In the genomic region with DNA sequence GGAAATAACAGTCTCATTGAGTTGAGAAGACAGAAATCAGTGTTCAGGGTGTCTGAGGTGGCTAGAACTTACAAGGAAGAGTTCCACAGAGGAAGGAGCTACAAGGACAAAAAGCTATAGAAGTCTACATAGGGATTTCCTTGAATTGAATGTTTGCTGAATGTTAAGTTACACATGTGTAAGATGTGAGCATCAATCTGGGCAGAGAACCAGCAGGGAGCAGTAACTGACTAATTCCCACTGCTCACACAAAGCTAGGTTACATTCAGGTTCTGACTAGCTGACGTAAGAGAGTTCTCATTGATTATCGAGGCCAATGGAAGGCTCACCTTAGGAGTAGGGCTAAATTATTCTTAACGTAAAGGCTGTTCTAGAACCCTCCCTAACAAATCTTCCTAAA, we compare ENCODE assay signal across 20 cellular contexts.
A peak's percentile ranks its signal among the peaks of the same experiment; 100 is the strongest.
DNase-seq lines count a peak whose midpoint lies in the region; ATAC-seq, FAIRE-seq and TF ChIP-seq lines count a peak whose summit lies in the region.
"Had no signal": no experiment of that assay in that cellular context is flagged by ENCODE, and none has a peak within 500 bp of the region (broad histone marks: within the 10 kb centered on the region; RNA-seq: fewer than 3 reads in every experiment).

No MANE protein-coding gene starts in this region.

- H3K27ac Mint-ChIP-seq in Caco-2 (ENCODE audit: unreplicated experiment) = no peak overlapping the region
- peak overlapping the region in 1 of 2 donors; percentile 15 for H3K27ac Mint-ChIP-seq in effector memory CD8-positive, alpha-beta T cell
- H3K27ac Mint-ChIP-seq: CD14-positive monocyte had no signal

- H3K9me3 Mint-ChIP-seq in Caco-2 (ENCODE audit: unreplicated experiment) = no peaks in the 10 kb centered on the region
- no peaks in the 10 kb centered on the region for H3K9me3 Mint-ChIP-seq in effector memory CD8-positive, alpha-beta T cell

- no peaks in the 10 kb centered on the region for H3K4me1 Mint-ChIP-seq in Caco-2 (ENCODE audit: low read depth, unreplicated experiment)
- H3K4me1 Mint-ChIP-seq in effector memory CD8-positive, alpha-beta T cell (ENCODE audit: low read depth in 2 of 2) = peaks cover 1 to 4% of the 10 kb centered on the region in 2 donors
- H3K4me1 Mint-ChIP-seq: CD14-positive monocyte had no signal

- no peaks in the 10 kb centered on the region for H3K36me3 ChIP-seq in Caco-2 (ENCODE audit: control insufficient read depth, insufficient read depth, low read length)
- H3K36me3 ChIP-seq: SJSA1 had no signal

- CTCF ChIA-PET in Caco-2 (lab: Charles Lee) = no interaction called here

- no peaks in the 10 kb centered on the region for H3K9me3 ChIP-seq in Caco-2
- H3K9me3 ChIP-seq: HAP-1, MG63, SJSA1 had no signal

- DNase-seq in Caco-2 = no peak
- DNase-seq in LNCaP clone FGC (ENCODE audit: low read depth) = peak; percentile 59
- peak; percentile 7 for DNase-seq in astrocyte of the hippocampus (ENCODE audit: low read depth, low spot score)
- DNase-seq in iris pigment epithelial cell (ENCODE audit: low read depth) = peak; percentile 42
- no peak for DNase-seq in effector memory CD8-positive, alpha-beta T cell
- no peak for DNase-seq in stimulated activated naive CD8-positive, alpha-beta T cell treated with anti-CD3 and anti-CD28 coated beads, Interleukin-15, Interleukin-2, amounts not matched to agents 100 U/mL and 50 U/mL, for 24 hours
- DNase-seq in GM19238 (ENCODE audit: insufficient read length, low spot score) = no peak
- no peak for DNase-seq in H54 (ENCODE audit: insufficient read length, low spot score)
- DNase-seq: DMS79, MG63, NCI-H1048, NCI-H1417 treated with DMSO at 0.1 percent for 48 hours, NCI-H187 treated with DMSO at 0.1 percent for 48 hours, NCI-H226, NCI-H510A treated with DMSO at 0.1 percent for 48 hours, NCI-H748 treated with DMSO at 0.1 percent for 48 hours had no signal

- peaks cover 35% of the 10 kb centered on the region for H3K36me3 Mint-ChIP-seq in Caco-2 (ENCODE audit: insufficient read depth, unreplicated experiment)
- peaks cover 28% of the 10 kb centered on the region for H3K36me3 Mint-ChIP-seq in effector memory CD8-positive, alpha-beta T cell (ENCODE audit: insufficient read depth)

- H3K4me3 ChIP-seq in Caco-2 (ENCODE audit: low read depth, low read length) = no peak overlapping the region
- H3K4me3 ChIP-seq in LNCaP clone FGC (ENCODE audit: low read depth, low read length) = no peak overlapping the region
- H3K4me3 ChIP-seq: HAP-1, MG63, SJSA1 had no signal

- H3K27me3 ChIP-seq in Caco-2 (replicated peaks; ENCODE audit: control insufficient read depth, insufficient read depth, low read length) = no peaks in the 10 kb centered on the region
- H3K27me3 ChIP-seq: MG63, SJSA1 had no signal

- intact Hi-C loops in Caco-2 (cut with micrococcal nuclease; ENCODE audit: unreplicated experiment) = no loop called here

- no peak for TF ChIP-seq CTCF in Caco-2 (IDR thresholded peaks at IDR 0.05; ENCODE audit: insufficient read depth in 1 of 2, low read depth in 1 of 2, low read length in 1 of 2, severe bottlenecking in 1 of 2, unreplicated experiment in 1 of 2)
- TF ChIP-seq CTCF in LNCaP clone FGC (IDR thresholded peaks at IDR 0.05; ENCODE audit: control insufficient read depth, extremely low read depth, insufficient read depth) = peak; percentile 40

- ATAC-seq in effector memory CD8-positive, alpha-beta T cell (replicated peaks) = no peak
- no peak for ATAC-seq in stimulated activated naive CD8-positive, alpha-beta T cell treated with anti-CD3 and anti-CD28 coated beads, Interleukin-15, Interleukin-2, amounts not matched to agents 100 U/mL and 50 U/mL, for 24 hours

- FAIRE-seq in H54 (lab: Jason Lieb, UNC) = no peak
- FAIRE-seq: RCC 7860 had no signal

- POLR2A ChIA-PET in Caco-2 (lab: Charles Lee) = no interaction called here

- no peak overlapping the region for H3K4me3 Mint-ChIP-seq in Caco-2 (ENCODE audit: unreplicated experiment)
- H3K4me3 Mint-ChIP-seq in effector memory CD8-positive, alpha-beta T cell = no peak overlapping the region
- H3K4me3 Mint-ChIP-seq: CD14-positive monocyte had no signal

- no peaks in the 10 kb centered on the region for H3K27me3 Mint-ChIP-seq in Caco-2 (ENCODE audit: insufficient read depth, unreplicated experiment)
- H3K27me3 Mint-ChIP-seq in effector memory CD8-positive, alpha-beta T cell = no peaks in the 10 kb centered on the region

- BruUV-seq in Caco-2 (replicated peaks; lab: Mats Ljungman, UMichigan) = TSS peak; percentile 9

- TF ChIP-seq POLR2A in H54 (IDR thresholded peaks at IDR 0.05; ENCODE audit: low read depth, low read length) = no peak

- no peaks in the 10 kb centered on the region for H3K4me1 ChIP-seq in Caco-2
- H3K4me1 ChIP-seq: HAP-1, SJSA1 had no signal

Comparison
In these comparisons a context has a peak if more than half of its experiments do, and no peak if none do; other contexts are left out.
1. DNase-seq: peak in LNCaP clone FGC (single experiment), astrocyte of the hippocampus (single experiment) and iris pigment epithelial cell (single experiment); none in Caco-2 (0 of 2), effector memory CD8-positive, alpha-beta T cell (0 of 3), stimulated activated naive CD8-positive, alpha-beta T cell treated with anti-CD3 and anti-CD28 coated beads, Interleukin-15, Interleukin-2, amounts not matched to agents 100 U/mL and 50 U/mL, for 24 hours (single experiment), GM19238 (single experiment) and H54 (single experiment).